In genomic region chr5:175672976-175673648, GRCh38 we compare ENCODE assay signal across 27 cellular contexts. TPM values are rescaled to one million over a fixed set of nuclear protein-coding genes. Genes with fewer than 3 reads are reported as not detected.
"Had no signal": no experiment of that assay in that cellular context is flagged by ENCODE, and none has a peak within 500 bp of the region (broad histone marks: within the 10 kb centered on the region; RNA-seq: fewer than 3 reads in every experiment).

No MANE protein-coding gene starts in this region.

- ATAC-seq: activated naive CD8-positive, alpha-beta T cell treated with anti-CD3 and anti-CD28 coated beads, Interleukin-2, amount 50 U/mL, for 24 hours; body of pancreas; left lobe of liver; right lobe of liver; stimulated activated effector memory CD8-positive, alpha-beta T cell treated with anti-CD3 and anti-CD28 coated beads, Interleukin-12 subunit alpha, Interleukin-12 subunit beta, amount 100 ng/mL, for 72 hours; stimulated activated naive CD8-positive, alpha-beta T cell treated with anti-CD3 and anti-CD28 coated beads, Interleukin-15, amount 100 ng/mL, for 72 hours had no signal

- H3K4me3 ChIP-seq: body of pancreas, lung, right lobe of liver, skin epidermis, tibial artery had no signal

- H3K27me3 ChIP-seq: body of pancreas, right lobe of liver, tibial artery had no signal

- H3K36me3 ChIP-seq: right lobe of liver, tibial artery, WERI-Rb-1 had no signal

- H3K36me3 Mint-ChIP-seq: mesothelial cell of epicardium; stimulated activated effector memory CD8-positive, alpha-beta T cell treated with anti-CD3 and anti-CD28 coated beads, Interleukin-12 subunit alpha, Interleukin-12 subunit beta, amount 100 ng/mL, for 72 hours had no signal

- H3K4me1 Mint-ChIP-seq: nephron had no signal

- H3K27me3 Mint-ChIP-seq: activated naive CD8-positive, alpha-beta T cell treated with anti-CD3 and anti-CD28 coated beads, Interleukin-2, amount 50 U/mL, for 24 hours; activated T-cell treated with anti-CD3 and anti-CD28 coated beads, Interleukin-2, amount 50 U/mL, for 24 hours; stimulated activated naive CD8-positive, alpha-beta T cell treated with anti-CD3 and anti-CD28 coated beads, Interleukin-15, amount 100 ng/mL, for 72 hours had no signal

- H3K9me3 Mint-ChIP-seq: activated naive CD4-positive, alpha-beta T cell treated with anti-CD3 and anti-CD28 coated beads for 36 hours; activated naive CD8-positive, alpha-beta T cell treated with anti-CD3 and anti-CD28 coated beads, Interleukin-2, amount 50 U/mL, for 24 hours; activated T-cell treated with anti-CD3 and anti-CD28 coated beads, Interleukin-2, amount 50 U/mL, for 24 hours; mesothelial cell of epicardium; nephron; stimulated activated effector memory CD8-positive, alpha-beta T cell treated with anti-CD3 and anti-CD28 coated beads, Interleukin-12 subunit alpha, Interleukin-12 subunit beta, amount 100 ng/mL, for 72 hours; stimulated activated naive CD8-positive, alpha-beta T cell treated with anti-CD3 and anti-CD28 coated beads, Interleukin-15, amount 100 ng/mL, for 72 hours had no signal

- DNase-seq: activated CD4-positive, alpha-beta T cell treated with anti-CD3 and anti-CD28 coated beads for 1 hour; activated CD4-positive, alpha-beta T cell treated with anti-CD3 and anti-CD28 coated beads, Interleukin-2, amount 50 U/mL, for 1 hour; activated effector memory CD4-positive, alpha-beta T cell treated with Interleukin-2 at 50 U/mL for 16 hours; activated naive CD4-positive, alpha-beta T cell treated with anti-CD3 and anti-CD28 coated beads for 36 hours; activated naive CD8-positive, alpha-beta T cell treated with anti-CD3 and anti-CD28 coated beads, Interleukin-2, amount 50 U/mL, for 24 hours; activated T-cell treated with anti-CD3 and anti-CD28 coated beads, Interleukin-2, amount 50 U/mL, for 24 hours; anterior cingulate cortex; central memory CD4-positive, alpha-beta T cell; dermis blood vessel endothelial cell; effector CD8-positive, alpha-beta T cell; erythroblast; foreskin fibroblast; nucleus accumbens; right lobe of liver; stimulated activated CD4-positive, alpha-beta T cell treated with anti-CD3 and anti-CD28 coated beads, Interleukin-2, amount 100 ng/mL, for 24 hours; stimulated activated naive CD8-positive, alpha-beta T cell treated with anti-CD3 and anti-CD28 coated beads, Interleukin-15, amount 100 ng/mL, for 72 hours; tibial artery; WERI-Rb-1 had no signal

- H3K4me1 ChIP-seq: right lobe of liver, tibial artery had no signal

- H3K27ac Mint-ChIP-seq: activated naive CD4-positive, alpha-beta T cell treated with anti-CD3 and anti-CD28 coated beads for 36 hours; activated naive CD8-positive, alpha-beta T cell treated with anti-CD3 and anti-CD28 coated beads, Interleukin-2, amount 50 U/mL, for 24 hours; activated T-cell treated with anti-CD3 and anti-CD28 coated beads, Interleukin-2, amount 50 U/mL, for 24 hours; mesothelial cell of epicardium; nephron; stimulated activated effector memory CD8-positive, alpha-beta T cell treated with anti-CD3 and anti-CD28 coated beads, Interleukin-12 subunit alpha, Interleukin-12 subunit beta, amount 100 ng/mL, for 72 hours; stimulated activated naive CD8-positive, alpha-beta T cell treated with anti-CD3 and anti-CD28 coated beads, Interleukin-15, amount 100 ng/mL, for 72 hours had no signal

- H3K27ac ChIP-seq: body of pancreas, right lobe of liver, skin epidermis, tibial artery, WERI-Rb-1 had no signal

- H3K9me3 ChIP-seq: body of pancreas, right lobe of liver, tibial artery had no signal

- H3K4me3 Mint-ChIP-seq: activated naive CD4-positive, alpha-beta T cell treated with anti-CD3 and anti-CD28 coated beads for 36 hours; activated naive CD8-positive, alpha-beta T cell treated with anti-CD3 and anti-CD28 coated beads, Interleukin-2, amount 50 U/mL, for 24 hours; activated T-cell treated with anti-CD3 and anti-CD28 coated beads, Interleukin-2, amount 50 U/mL, for 24 hours; mesothelial cell of epicardium; nephron; stimulated activated effector memory CD8-positive, alpha-beta T cell treated with anti-CD3 and anti-CD28 coated beads, Interleukin-12 subunit alpha, Interleukin-12 subunit beta, amount 100 ng/mL, for 72 hours; stimulated activated naive CD8-positive, alpha-beta T cell treated with anti-CD3 and anti-CD28 coated beads, Interleukin-15, amount 100 ng/mL, for 72 hours had no signal

RNA-seq across cellular contexts. Expression of gene HRH2, which starts 15.2 kb away (rescaled TPM):
- total RNA-seq: dermis blood vessel endothelial cell, fibroblast of lung had no signal
- polyA plus RNA-seq: keratinocyte had no signal
